ENCODE assay signal across 1 cellular context in the genomic region with DNA sequence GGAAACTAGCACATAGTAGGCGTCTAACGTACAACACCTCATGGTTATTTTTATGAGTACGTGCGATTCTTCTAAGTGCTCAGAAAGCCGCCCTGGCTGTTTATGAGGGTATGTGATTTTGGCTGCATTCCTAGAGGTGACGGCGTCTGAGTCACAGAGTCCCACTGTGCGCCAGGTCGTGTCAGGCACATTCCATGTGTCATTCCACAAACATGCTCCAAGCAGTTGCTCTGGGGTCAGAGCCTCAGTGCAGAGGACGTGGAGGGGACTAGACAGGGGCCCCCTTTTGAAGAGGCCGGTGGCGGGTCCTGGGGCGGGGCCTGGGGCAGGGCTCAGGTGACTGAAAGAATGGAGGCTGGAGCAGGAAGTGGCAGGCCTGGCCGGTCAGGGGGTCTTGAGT.
TF ChIP-seq lines count a peak whose summit lies in the region.

No MANE protein-coding gene starts in this region.

TF ChIP-seq in A549, 52 proteins besides CTCF, POLR2A, EP300 and RAD21 (continued from another document):
- TF ChIP-seq HEYL (CRISPR knock-in tag; IDR thresholded peaks at IDR 0.05) (no peak), CBX2 (IDR thresholded peaks at IDR 0.05; ENCODE audit: borderline replicate concordance, low read depth) (no peak), BCL3 (IDR thresholded peaks at IDR 0.05) (peak; percentile 42; the same call in 1 of the 3 replicates), SMC3 (IDR thresholded peaks at IDR 0.05) (no peak; the same call in 2 of the 3 replicates), POLR2AphosphoS2 (conservative IDR thresholded peaks at IDR 0.05; ENCODE audit: low read length) (no peak), FOSB (CRISPR knock-in tag; IDR thresholded peaks at IDR 0.05) (0 out of 2 replicates have a peak, but pooled peaks have one; percentile 47), SREBF2 (IDR thresholded peaks at IDR 0.05) (no peak), HOXB5 (CRISPR knock-in tag; IDR thresholded peaks at IDR 0.05) (no peak), RCOR1 (IDR thresholded peaks at IDR 0.05; ENCODE audit: low read depth, low read length) (no peak), NR3C1 (IDR thresholded peaks at IDR 0.05) (no peak), JUN (IDR thresholded peaks at IDR 0.05) (peak in 1 of 2 experiments; percentile 88; a peak in 3 of 5 replicates), KDM5A (IDR thresholded peaks at IDR 0.05) (no peak), CHD2 (IDR thresholded peaks at IDR 0.05; ENCODE audit: low read length, partially characterized antibody) (no peak), REST (IDR thresholded peaks at IDR 0.05) (no peak), TP53 (CRISPR knock-in tag; IDR thresholded peaks at IDR 0.05) (no peak), EHMT2 (IDR thresholded peaks at IDR 0.05; ENCODE audit: low read depth) (no peak), HDAC2 (IDR thresholded peaks at IDR 0.05) (no peak), FOXS1 (CRISPR knock-in tag; IDR thresholded peaks at IDR 0.05) (no peak), HOXA7 (CRISPR knock-in tag; IDR thresholded peaks at IDR 0.05) (no peak), USF2 (IDR thresholded peaks at IDR 0.05) (no peak)
- TF ChIP-seq, protein P1, sequence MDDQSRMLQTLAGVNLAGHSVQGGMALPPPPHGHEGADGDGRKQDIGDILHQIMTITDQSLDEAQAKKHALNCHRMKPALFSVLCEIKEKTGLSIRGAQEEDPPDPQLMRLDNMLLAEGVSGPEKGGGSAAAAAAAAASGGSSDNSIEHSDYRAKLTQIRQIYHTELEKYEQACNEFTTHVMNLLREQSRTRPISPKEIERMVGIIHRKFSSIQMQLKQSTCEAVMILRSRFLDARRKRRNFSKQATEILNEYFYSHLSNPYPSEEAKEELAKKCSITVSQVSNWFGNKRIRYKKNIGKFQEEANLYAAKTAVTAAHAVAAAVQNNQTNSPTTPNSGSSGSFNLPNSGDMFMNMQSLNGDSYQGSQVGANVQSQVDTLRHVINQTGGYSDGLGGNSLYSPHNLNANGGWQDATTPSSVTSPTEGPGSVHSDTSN (IDR thresholded peaks at IDR 0.05): peak; percentile 79
- TF ChIP-seq, protein P2, sequence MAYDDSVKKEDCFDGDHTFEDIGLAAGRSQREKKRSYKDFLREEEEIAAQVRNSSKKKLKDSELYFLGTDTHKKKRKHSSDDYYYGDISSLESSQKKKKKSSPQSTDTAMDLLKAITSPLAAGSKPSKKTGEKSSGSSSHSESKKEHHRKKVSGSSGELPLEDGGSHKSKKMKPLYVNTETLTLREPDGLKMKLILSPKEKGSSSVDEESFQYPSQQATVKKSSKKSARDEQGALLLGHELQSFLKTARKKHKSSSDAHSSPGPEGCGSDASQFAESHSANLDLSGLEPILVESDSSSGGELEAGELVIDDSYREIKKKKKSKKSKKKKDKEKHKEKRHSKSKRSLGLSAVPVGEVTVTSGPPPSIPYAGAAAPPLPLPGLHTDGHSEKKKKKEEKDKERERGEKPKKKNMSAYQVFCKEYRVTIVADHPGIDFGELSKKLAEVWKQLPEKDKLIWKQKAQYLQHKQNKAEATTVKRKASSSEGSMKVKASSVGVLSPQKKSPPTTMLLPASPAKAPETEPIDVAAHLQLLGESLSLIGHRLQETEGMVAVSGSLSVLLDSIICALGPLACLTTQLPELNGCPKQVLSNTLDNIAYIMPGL (CRISPR knock-in tag; IDR thresholded peaks at IDR 0.05; ENCODE audit: borderline replicate concordance): no peak
- TF ChIP-seq, protein P3, sequence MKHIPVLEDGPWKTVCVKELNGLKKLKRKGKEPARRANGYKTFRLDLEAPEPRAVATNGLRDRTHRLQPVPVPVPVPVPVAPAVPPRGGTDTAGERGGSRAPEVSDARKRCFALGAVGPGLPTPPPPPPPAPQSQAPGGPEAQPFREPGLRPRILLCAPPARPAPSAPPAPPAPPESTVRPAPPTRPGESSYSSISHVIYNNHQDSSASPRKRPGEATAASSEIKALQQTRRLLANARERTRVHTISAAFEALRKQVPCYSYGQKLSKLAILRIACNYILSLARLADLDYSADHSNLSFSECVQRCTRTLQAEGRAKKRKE (CRISPR knock-in tag; IDR thresholded peaks at IDR 0.05; ENCODE audit: low read depth): 0 out of 2 replicates have a peak, but pooled peaks have one; percentile 31
TF ChIP-seq in A549: peak in this region for 13.
